Comparison of ENCODE assay signal across 9 cellular contexts in the genomic region with DNA sequence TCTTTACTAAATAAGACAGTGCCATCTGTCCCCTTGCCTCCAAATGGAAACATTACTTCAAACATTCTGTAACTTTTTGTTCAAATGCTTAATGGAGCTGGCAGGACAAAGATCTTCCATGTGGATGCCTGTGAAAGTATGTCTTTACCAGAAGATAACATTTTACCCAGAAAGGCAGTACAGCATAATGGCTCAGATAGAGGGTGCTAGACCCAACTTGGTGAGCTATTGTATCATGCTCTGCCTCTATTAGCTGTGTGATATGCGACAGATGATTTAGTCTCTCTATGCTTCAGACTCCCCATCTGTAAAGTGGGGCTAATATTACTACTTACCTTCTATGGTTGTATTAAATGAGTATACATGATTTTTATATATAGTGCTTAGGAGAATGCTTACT. TPM values are rescaled to one million over a fixed set of nuclear protein-coding genes. Genes with fewer than 3 reads are reported as not detected.
A peak's percentile ranks its signal among the peaks of the same experiment; 100 is the strongest.
DNase-seq lines count a peak whose midpoint lies in the region; ATAC-seq and TF ChIP-seq lines count a peak whose summit lies in the region.
"Had no signal": no experiment of that assay in that cellular context is flagged by ENCODE, and none has a peak within 500 bp of the region (broad histone marks: within the 10 kb centered on the region; RNA-seq: fewer than 3 reads in every experiment).

No MANE protein-coding gene starts in this region.

- H3K27ac Mint-ChIP-seq in activated CD4-positive, alpha-beta memory T cell treated with anti-CD3 and anti-CD28 coated beads for 36 hours: peak overlapping the region; percentile 25
- H3K27ac Mint-ChIP-seq in memory B cell: peak overlapping the region; percentile 97

- ATAC-seq in HG02759 (IDR thresholded peaks at IDR 0.05; ENCODE audit: unreplicated experiment): peak; percentile 40
- peak; percentile 61 for ATAC-seq in memory B cell (ENCODE audit: low read depth)
- ATAC-seq in GM21381 (IDR thresholded peaks at IDR 0.05; ENCODE audit: unreplicated experiment): no peak

- peaks cover 14% of the 10 kb centered on the region for H3K36me3 Mint-ChIP-seq in activated CD4-positive, alpha-beta memory T cell treated with anti-CD3 and anti-CD28 coated beads for 36 hours
- no peaks in the 10 kb centered on the region for H3K36me3 Mint-ChIP-seq in memory B cell

- H3K4me1 Mint-ChIP-seq in activated CD4-positive, alpha-beta memory T cell treated with anti-CD3 and anti-CD28 coated beads for 36 hours (ENCODE audit: low read depth): peaks cover 21% of the 10 kb centered on the region
- peaks cover 19% of the 10 kb centered on the region for H3K4me1 Mint-ChIP-seq in memory B cell

- H3K9me3 Mint-ChIP-seq in activated CD4-positive, alpha-beta memory T cell treated with anti-CD3 and anti-CD28 coated beads for 36 hours: no peaks in the 10 kb centered on the region
- no peaks in the 10 kb centered on the region for H3K9me3 Mint-ChIP-seq in memory B cell

- POLR2A ChIA-PET in activated CD4-positive, alpha-beta memory T cell treated with anti-CD3 and anti-CD28 coated beads for 36 hours (lab: Charles Lee): interaction anchor here (0.8 to 1.0 kb wide), 2 partner anchors 8 to 22 kb away, joined by 3 read pairs; no protein-coding TSS in a partner anchor
- POLR2A ChIA-PET in HEK293T (lab: Yijun Ruan, JAX): no interaction called here

- DNase-seq in ELR (ENCODE audit: low read depth) (peak; percentile 40), memory B cell (ENCODE audit: low spot score in 2 of 2) (peak in 1 of 2 donors; percentile 34), HEK293T (ENCODE audit: extremely low spot score) (no peak), lower leg skin (ENCODE audit: low spot score in 2 of 2) (no peak), NCI-H446 (lab: John Stamatoyannopoulos, UW) (no peak)
- DNase-seq in activated CD4-positive, alpha-beta memory T cell treated with anti-CD3 and anti-CD28 coated beads for 36 hours: no peak
- DNase-seq: activated gamma-delta T cell treated with Interleukin-2 at 50 U/mL for 16 hours had no signal

- no peak overlapping the region for H3K4me3 ChIP-seq in lower leg skin (ENCODE audit: low read depth, poor library complexity, severe bottlenecking)

- WGBS in lower leg skin, 2 donors: 77 to 84% methylated on average over 1 of the region's 1 CpG

- H3K27me3 Mint-ChIP-seq in activated CD4-positive, alpha-beta memory T cell treated with anti-CD3 and anti-CD28 coated beads for 36 hours: no peaks in the 10 kb centered on the region
- H3K27me3 Mint-ChIP-seq in memory B cell: no peaks in the 10 kb centered on the region

- intact Hi-C loops in activated CD4-positive, alpha-beta memory T cell treated with anti-CD3 and anti-CD28 coated beads for 36 hours (cut with micrococcal nuclease): no loop called here
- intact Hi-C loops in lower leg skin (cut with DNase I; ENCODE audit: low total_unique reads): no loop called here

- no peak for TF ChIP-seq CTCF in lower leg skin (IDR thresholded peaks at IDR 0.05)

- TF ChIP-seq POLR2A in lower leg skin (IDR thresholded peaks at IDR 0.05): no peak

- CTCF ChIA-PET in activated CD4-positive, alpha-beta memory T cell treated with anti-CD3 and anti-CD28 coated beads for 36 hours (lab: Charles Lee): interaction anchor here (0.6 to 1.4 kb wide), 6 partner anchors 22 to 151 kb away, joined by 3 to 6 read pairs (median 4); no protein-coding TSS in a partner anchor
- CTCF ChIA-PET in HEK293T (lab: Yijun Ruan, JAX): interaction anchor here (0.6 to 1.0 kb wide), 2 partner anchors 14 to 475 kb away, joined by 3 read pairs; no protein-coding TSS in a partner anchor

- H3K4me3 Mint-ChIP-seq in activated CD4-positive, alpha-beta memory T cell treated with anti-CD3 and anti-CD28 coated beads for 36 hours: no peak overlapping the region
- H3K4me3 Mint-ChIP-seq in memory B cell: no peak overlapping the region

TF ChIP-seq in HEK293T, 16 proteins besides CTCF, POLR2A, EP300 and RAD21:
- no peak for TF ChIP-seq LEF1 (IDR thresholded peaks at IDR 0.05; ENCODE audit: borderline replicate concordance)
- no peak for TF ChIP-seq ELF4 (IDR thresholded peaks at IDR 0.05)
- no peak for TF ChIP-seq SP1 (IDR thresholded peaks at IDR 0.05)
- no peak for TF ChIP-seq HDGF (IDR thresholded peaks at IDR 0.05; ENCODE audit: borderline replicate concordance)
- no peak for TF ChIP-seq SUZ12 (IDR thresholded peaks at IDR 0.05)
- no peak for TF ChIP-seq ZNF384 (IDR thresholded peaks at IDR 0.05)
- TF ChIP-seq TARDBP (IDR thresholded peaks at IDR 0.05): no peak
- no peak for TF ChIP-seq FOXK2 (IDR thresholded peaks at IDR 0.05)
- no peak for TF ChIP-seq L3MBTL2 (conservative IDR thresholded peaks at IDR 0.05)
- TF ChIP-seq, protein P1, sequence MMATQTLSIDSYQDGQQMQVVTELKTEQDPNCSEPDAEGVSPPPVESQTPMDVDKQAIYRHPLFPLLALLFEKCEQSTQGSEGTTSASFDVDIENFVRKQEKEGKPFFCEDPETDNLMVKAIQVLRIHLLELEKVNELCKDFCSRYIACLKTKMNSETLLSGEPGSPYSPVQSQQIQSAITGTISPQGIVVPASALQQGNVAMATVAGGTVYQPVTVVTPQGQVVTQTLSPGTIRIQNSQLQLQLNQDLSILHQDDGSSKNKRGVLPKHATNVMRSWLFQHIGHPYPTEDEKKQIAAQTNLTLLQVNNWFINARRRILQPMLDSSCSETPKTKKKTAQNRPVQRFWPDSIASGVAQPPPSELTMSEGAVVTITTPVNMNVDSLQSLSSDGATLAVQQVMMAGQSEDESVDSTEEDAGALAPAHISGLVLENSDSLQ (IDR thresholded peaks at IDR 0.05): no peak
- TF ChIP-seq BHLHE40 (IDR thresholded peaks at IDR 0.05; ENCODE audit: borderline replicate concordance): no peak
- TF ChIP-seq NFRKB (IDR thresholded peaks at IDR 0.05): no peak
- no peak for TF ChIP-seq ARNT (IDR thresholded peaks at IDR 0.05)
- TF ChIP-seq CTBP1 (IDR thresholded peaks at IDR 0.05; ENCODE audit: borderline replicate concordance): no peak
- no peak for TF ChIP-seq FOXA1 (IDR thresholded peaks at IDR 0.05)
- TF ChIP-seq FOXM1 (IDR thresholded peaks at IDR 0.05; ENCODE audit: borderline replicate concordance): no peak

RNA-seq across cellular contexts. Expression of gene SMKR1, which starts 8.8 kb away (rescaled TPM):
- total RNA-seq in activated CD4-positive, alpha-beta memory T cell treated with anti-CD3 and anti-CD28 coated beads for 36 hours: 1 to 10 TPM; 1.5 to 2.0 TPM
- total RNA-seq in lower leg skin: under 1 TPM in 2 of 4 donors, not detected in 2; 0.32 to 0.42 TPM

RNA-seq across cellular contexts. Expression of gene STRIP2, which starts 59.3 kb away (rescaled TPM):
- 10 to 100 TPM; 56.1 to 62.0 TPM for total RNA-seq in activated CD4-positive, alpha-beta memory T cell treated with anti-CD3 and anti-CD28 coated beads for 36 hours
- 1 to 10 TPM in 2 of 4 donors, under 1 TPM in 2; 0.30 to 1.4 (median 0.79) TPM for total RNA-seq in lower leg skin

Comparison
In these comparisons a context has a peak if more than half of its experiments do, and no peak if none do; other contexts are left out.
1. RNA of gene STRIP2, which starts 59.3 kb away (total RNA-seq): 56.1 to 62.0 TPM in activated CD4-positive, alpha-beta memory T cell treated with anti-CD3 and anti-CD28 coated beads for 36 hours; 0.30 to 1.4 TPM in lower leg skin; every median in the first group is over 10 times any median in the second.